In the genomic region with DNA sequence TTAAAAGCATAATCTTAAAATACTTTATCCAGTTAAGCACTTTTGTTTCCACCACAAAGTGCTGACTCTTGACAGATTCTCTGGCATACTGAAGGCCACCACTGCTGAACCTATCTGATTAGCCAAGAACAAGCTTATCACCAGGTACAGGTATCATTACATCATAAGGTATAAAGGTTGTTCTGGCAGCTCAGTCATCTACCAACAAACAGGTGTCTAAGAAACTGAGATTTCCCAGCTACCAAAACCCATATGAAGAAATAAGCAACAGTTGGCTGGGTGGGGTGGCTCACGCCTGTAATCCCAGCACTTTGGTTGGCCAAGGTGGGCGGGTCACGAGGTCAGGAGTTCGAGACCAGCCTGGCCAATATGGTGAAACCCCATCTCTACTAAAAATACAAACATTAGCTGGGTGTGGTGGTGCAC, we compare ENCODE assay signal across 17 cellular contexts.
"Had no signal": no experiment of that assay in that cellular context is flagged by ENCODE, and none has a peak within 500 bp of the region (broad histone marks: within the 10 kb centered on the region; RNA-seq: fewer than 3 reads in every experiment).

No MANE protein-coding gene starts in this region.

- H3K9me3 Mint-ChIP-seq: activated naive CD4-positive, alpha-beta T cell treated with anti-CD3 and anti-CD28 coated beads for 36 hours; activated T-helper 17 cell treated with anti-CD3 and anti-CD28 coated beads, Interleukin-2, amount 50 U/mL, for 72 hours; neural progenitor cell; stimulated activated naive CD8-positive, alpha-beta T cell treated with anti-CD3 and anti-CD28 coated beads, Interleukin-15, amount 100 ng/mL, for 72 hours; T-cell had no signal

- H3K27ac Mint-ChIP-seq: activated naive CD4-positive, alpha-beta T cell treated with anti-CD3 and anti-CD28 coated beads for 36 hours; activated T-helper 17 cell treated with anti-CD3 and anti-CD28 coated beads, Interleukin-2, amount 50 U/mL, for 72 hours; neural progenitor cell; stimulated activated naive CD8-positive, alpha-beta T cell treated with anti-CD3 and anti-CD28 coated beads, Interleukin-15, amount 100 ng/mL, for 72 hours; T-cell had no signal

- H3K4me2 ChIP-seq: neural progenitor cell, SK-N-SH had no signal

- H3K9me2 ChIP-seq: SK-N-SH had no signal

- H3K36me3 ChIP-seq: cardiac muscle cell, gastrocnemius medialis, neural progenitor cell, ovary had no signal

- H3K27ac ChIP-seq: cardiac muscle cell, neural progenitor cell, ovary had no signal

- H3K27me3 Mint-ChIP-seq: activated T-helper 17 cell treated with anti-CD3 and anti-CD28 coated beads, Interleukin-2, amount 50 U/mL, for 72 hours; stimulated activated naive CD8-positive, alpha-beta T cell treated with anti-CD3 and anti-CD28 coated beads, Interleukin-15, amount 100 ng/mL, for 72 hours; T-cell had no signal

- DNase-seq: activated naive CD4-positive, alpha-beta T cell treated with anti-CD3 and anti-CD28 coated beads for 36 hours; dorsolateral prefrontal cortex; gastrocnemius medialis; islet precursor cell; left ventricle myocardium superior; mesendoderm; ovary; retina; SK-N-SH; stimulated activated CD4-positive, alpha-beta T cell treated with anti-CD3 and anti-CD28 coated beads, Interleukin-4, amount 100 ng/mL, for 4 hours; stimulated activated naive CD8-positive, alpha-beta T cell treated with anti-CD3 and anti-CD28 coated beads, Interleukin-15, amount 100 ng/mL, for 72 hours; T-cell; T-helper 9 cell had no signal

- H3K27me3 ChIP-seq: cardiac muscle cell, dorsolateral prefrontal cortex, gastrocnemius medialis, neural progenitor cell, ovary had no signal

- H3K9ac ChIP-seq: neural progenitor cell, SK-N-SH had no signal

- H3K4me3 ChIP-seq: cardiac muscle cell, dorsolateral prefrontal cortex, gastrocnemius medialis, neural progenitor cell, ovary, skin epidermis had no signal

- H3K9me3 ChIP-seq: gastrocnemius medialis, ovary, SK-N-SH had no signal

- ATAC-seq: activated T-helper 17 cell treated with anti-CD3 and anti-CD28 coated beads, Interleukin-2, amount 50 U/mL, for 72 hours; gastrocnemius medialis; left ventricle myocardium superior; stimulated activated naive CD8-positive, alpha-beta T cell treated with anti-CD3 and anti-CD28 coated beads, Interleukin-15, amount 100 ng/mL, for 72 hours; T-cell had no signal

- H3K4me3 Mint-ChIP-seq: activated naive CD4-positive, alpha-beta T cell treated with anti-CD3 and anti-CD28 coated beads for 36 hours; activated T-helper 17 cell treated with anti-CD3 and anti-CD28 coated beads, Interleukin-2, amount 50 U/mL, for 72 hours; neural progenitor cell; stimulated activated naive CD8-positive, alpha-beta T cell treated with anti-CD3 and anti-CD28 coated beads, Interleukin-15, amount 100 ng/mL, for 72 hours; T-cell had no signal
